ENCODE assay signal across 1 cellular context in the genomic region with DNA sequence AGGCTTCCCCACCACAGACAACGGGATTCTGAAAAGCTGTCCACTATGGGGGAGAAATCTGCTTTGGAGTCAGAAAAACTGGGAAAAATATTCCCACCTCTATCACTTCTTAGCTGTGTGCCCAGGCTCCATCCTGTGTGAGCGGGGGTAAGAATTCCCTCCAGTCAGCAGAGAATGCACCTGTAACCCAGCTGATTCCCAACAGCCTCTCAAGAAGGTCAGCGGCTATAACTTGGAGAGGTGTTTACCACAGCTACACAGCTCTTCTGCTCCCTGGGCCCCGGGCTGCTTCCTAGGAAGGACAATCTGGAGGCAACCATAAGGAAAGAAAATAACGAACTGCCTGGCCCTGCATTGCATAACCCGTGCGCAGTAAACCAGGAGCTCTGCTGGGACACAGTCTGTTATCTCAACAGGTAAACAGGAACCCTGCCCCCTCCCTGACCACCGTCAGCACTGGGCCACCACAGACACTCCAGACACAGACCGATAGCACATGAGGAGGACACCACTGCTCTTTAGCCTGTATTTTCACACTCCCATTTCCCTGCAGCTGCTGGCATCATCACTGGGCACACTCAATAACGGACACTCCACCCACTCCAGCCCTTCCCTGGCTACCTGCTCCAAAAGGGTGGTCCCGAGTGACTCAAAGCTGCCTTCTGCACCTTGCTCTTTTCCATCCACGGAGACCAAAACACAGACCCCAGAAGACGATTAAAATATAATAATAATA.
TF ChIP-seq lines count a peak whose summit lies in the region.

No MANE protein-coding gene starts in this region.

TF ChIP-seq in HepG2, 621 proteins besides CTCF, POLR2A, EP300 and RAD21 (continues in another document):
- TF ChIP-seq ZNF766 (CRISPR knock-in tag; IDR thresholded peaks at IDR 0.05; ENCODE audit: borderline replicate concordance), result peak; percentile 92; the same call in 1 of the 2 replicates
- TF ChIP-seq TCF7 (IDR thresholded peaks at IDR 0.05; ENCODE audit: low read depth), result peak; percentile 24; the same call in 1 of the 2 replicates
- TF ChIP-seq, protein P1, sequence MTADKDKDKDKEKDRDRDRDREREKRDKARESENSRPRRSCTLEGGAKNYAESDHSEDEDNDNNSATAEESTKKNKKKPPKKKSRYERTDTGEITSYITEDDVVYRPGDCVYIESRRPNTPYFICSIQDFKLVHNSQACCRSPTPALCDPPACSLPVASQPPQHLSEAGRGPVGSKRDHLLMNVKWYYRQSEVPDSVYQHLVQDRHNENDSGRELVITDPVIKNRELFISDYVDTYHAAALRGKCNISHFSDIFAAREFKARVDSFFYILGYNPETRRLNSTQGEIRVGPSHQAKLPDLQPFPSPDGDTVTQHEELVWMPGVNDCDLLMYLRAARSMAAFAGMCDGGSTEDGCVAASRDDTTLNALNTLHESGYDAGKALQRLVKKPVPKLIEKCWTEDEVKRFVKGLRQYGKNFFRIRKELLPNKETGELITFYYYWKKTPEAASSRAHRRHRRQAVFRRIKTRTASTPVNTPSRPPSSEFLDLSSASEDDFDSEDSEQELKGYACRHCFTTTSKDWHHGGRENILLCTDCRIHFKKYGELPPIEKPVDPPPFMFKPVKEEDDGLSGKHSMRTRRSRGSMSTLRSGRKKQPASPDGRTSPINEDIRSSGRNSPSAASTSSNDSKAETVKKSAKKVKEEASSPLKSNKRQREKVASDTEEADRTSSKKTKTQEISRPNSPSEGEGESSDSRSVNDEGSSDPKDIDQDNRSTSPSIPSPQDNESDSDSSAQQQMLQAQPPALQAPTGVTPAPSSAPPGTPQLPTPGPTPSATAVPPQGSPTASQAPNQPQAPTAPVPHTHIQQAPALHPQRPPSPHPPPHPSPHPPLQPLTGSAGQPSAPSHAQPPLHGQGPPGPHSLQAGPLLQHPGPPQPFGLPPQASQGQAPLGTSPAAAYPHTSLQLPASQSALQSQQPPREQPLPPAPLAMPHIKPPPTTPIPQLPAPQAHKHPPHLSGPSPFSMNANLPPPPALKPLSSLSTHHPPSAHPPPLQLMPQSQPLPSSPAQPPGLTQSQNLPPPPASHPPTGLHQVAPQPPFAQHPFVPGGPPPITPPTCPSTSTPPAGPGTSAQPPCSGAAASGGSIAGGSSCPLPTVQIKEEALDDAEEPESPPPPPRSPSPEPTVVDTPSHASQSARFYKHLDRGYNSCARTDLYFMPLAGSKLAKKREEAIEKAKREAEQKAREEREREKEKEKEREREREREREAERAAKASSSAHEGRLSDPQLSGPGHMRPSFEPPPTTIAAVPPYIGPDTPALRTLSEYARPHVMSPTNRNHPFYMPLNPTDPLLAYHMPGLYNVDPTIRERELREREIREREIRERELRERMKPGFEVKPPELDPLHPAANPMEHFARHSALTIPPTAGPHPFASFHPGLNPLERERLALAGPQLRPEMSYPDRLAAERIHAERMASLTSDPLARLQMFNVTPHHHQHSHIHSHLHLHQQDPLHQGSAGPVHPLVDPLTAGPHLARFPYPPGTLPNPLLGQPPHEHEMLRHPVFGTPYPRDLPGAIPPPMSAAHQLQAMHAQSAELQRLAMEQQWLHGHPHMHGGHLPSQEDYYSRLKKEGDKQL (CRISPR knock-in tag; IDR thresholded peaks at IDR 0.05; ENCODE audit: low read depth), result peak; percentile 81
- TF ChIP-seq, protein P2, sequence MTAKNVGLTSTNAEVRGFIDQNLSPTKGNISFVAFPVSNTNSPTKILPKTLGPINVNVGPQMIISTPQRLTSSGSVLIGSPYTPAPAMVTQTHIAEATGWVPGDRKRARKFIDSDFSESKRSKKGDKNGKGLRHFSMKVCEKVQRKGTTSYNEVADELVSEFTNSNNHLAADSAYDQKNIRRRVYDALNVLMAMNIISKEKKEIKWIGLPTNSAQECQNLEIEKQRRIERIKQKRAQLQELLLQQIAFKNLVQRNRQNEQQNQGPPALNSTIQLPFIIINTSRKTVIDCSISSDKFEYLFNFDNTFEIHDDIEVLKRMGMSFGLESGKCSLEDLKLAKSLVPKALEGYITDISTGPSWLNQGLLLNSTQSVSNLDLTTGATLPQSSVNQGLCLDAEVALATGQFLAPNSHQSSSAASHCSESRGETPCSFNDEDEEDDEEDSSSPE (CRISPR knock-in tag; IDR thresholded peaks at IDR 0.05), result no peak
- TF ChIP-seq, protein P3, sequence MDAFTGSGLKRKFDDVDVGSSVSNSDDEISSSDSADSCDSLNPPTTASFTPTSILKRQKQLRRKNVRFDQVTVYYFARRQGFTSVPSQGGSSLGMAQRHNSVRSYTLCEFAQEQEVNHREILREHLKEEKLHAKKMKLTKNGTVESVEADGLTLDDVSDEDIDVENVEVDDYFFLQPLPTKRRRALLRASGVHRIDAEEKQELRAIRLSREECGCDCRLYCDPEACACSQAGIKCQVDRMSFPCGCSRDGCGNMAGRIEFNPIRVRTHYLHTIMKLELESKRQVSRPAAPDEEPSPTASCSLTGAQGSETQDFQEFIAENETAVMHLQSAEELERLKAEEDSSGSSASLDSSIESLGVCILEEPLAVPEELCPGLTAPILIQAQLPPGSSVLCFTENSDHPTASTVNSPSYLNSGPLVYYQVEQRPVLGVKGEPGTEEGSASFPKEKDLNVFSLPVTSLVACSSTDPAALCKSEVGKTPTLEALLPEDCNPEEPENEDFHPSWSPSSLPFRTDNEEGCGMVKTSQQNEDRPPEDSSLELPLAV (CRISPR knock-in tag; conservative IDR thresholded peaks at IDR 0.05; ENCODE audit: low read depth), result no peak
- TF ChIP-seq, protein P4, sequence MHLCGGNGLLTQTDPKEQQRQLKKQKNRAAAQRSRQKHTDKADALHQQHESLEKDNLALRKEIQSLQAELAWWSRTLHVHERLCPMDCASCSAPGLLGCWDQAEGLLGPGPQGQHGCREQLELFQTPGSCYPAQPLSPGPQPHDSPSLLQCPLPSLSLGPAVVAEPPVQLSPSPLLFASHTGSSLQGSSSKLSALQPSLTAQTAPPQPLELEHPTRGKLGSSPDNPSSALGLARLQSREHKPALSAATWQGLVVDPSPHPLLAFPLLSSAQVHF (CRISPR knock-in tag; IDR thresholded peaks at IDR 0.05), result no peak; the same call in 1 of the 2 replicates
- no peak for TF ChIP-seq GPN1 (CRISPR knock-in tag; IDR thresholded peaks at IDR 0.05; ENCODE audit: borderline replicate concordance)
- TF ChIP-seq HHEX (CRISPR knock-in tag; IDR thresholded peaks at IDR 0.05), result 0 out of 2 replicates have a peak, but pooled peaks have one; percentile 38
- TF ChIP-seq NFKBIZ (CRISPR knock-in tag; IDR thresholded peaks at IDR 0.05), result peak; percentile 84; the same call in 1 of the 2 replicates
- TF ChIP-seq ELF4 (CRISPR knock-in tag; IDR thresholded peaks at IDR 0.05; ENCODE audit: borderline replicate concordance), result no peak; the same call in 1 of the 2 replicates
- peak; percentile 93 for TF ChIP-seq FOXJ3 (CRISPR knock-in tag; IDR thresholded peaks at IDR 0.05; ENCODE audit: borderline replicate concordance)
- TF ChIP-seq NR2F6 (IDR thresholded peaks at IDR 0.05), result peak; percentile 70
- peak; percentile 87 for TF ChIP-seq NR2F6 (CRISPR knock-in tag; IDR thresholded peaks at IDR 0.05)
- 0 out of 2 replicates have a peak, but pooled peaks have one; percentile 39 for TF ChIP-seq JUND (CRISPR knock-in tag; IDR thresholded peaks at IDR 0.05)
- no peak for TF ChIP-seq SIX1 (CRISPR knock-in tag; IDR thresholded peaks at IDR 0.05; ENCODE audit: borderline replicate concordance)
- no peak for TF ChIP-seq ZNF34 (CRISPR knock-in tag; IDR thresholded peaks at IDR 0.05; ENCODE audit: borderline replicate concordance)
- TF ChIP-seq, protein P5, sequence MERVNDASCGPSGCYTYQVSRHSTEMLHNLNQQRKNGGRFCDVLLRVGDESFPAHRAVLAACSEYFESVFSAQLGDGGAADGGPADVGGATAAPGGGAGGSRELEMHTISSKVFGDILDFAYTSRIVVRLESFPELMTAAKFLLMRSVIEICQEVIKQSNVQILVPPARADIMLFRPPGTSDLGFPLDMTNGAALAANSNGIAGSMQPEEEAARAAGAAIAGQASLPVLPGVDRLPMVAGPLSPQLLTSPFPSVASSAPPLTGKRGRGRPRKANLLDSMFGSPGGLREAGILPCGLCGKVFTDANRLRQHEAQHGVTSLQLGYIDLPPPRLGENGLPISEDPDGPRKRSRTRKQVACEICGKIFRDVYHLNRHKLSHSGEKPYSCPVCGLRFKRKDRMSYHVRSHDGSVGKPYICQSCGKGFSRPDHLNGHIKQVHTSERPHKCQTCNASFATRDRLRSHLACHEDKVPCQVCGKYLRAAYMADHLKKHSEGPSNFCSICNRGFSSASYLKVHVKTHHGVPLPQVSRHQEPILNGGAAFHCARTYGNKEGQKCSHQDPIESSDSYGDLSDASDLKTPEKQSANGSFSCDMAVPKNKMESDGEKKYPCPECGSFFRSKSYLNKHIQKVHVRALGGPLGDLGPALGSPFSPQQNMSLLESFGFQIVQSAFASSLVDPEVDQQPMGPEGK (CRISPR knock-in tag; IDR thresholded peaks at IDR 0.05), result peak; percentile 98
- TF ChIP-seq, protein P6, sequence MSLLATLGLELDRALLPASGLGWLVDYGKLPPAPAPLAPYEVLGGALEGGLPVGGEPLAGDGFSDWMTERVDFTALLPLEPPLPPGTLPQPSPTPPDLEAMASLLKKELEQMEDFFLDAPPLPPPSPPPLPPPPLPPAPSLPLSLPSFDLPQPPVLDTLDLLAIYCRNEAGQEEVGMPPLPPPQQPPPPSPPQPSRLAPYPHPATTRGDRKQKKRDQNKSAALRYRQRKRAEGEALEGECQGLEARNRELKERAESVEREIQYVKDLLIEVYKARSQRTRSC (CRISPR knock-in tag; IDR thresholded peaks at IDR 0.05; ENCODE audit: low read depth), result no peak
- TF ChIP-seq ZFX (CRISPR knock-in tag; IDR thresholded peaks at IDR 0.05; ENCODE audit: low read depth), result peak; percentile 68
- TF ChIP-seq ZNF570 (CRISPR knock-in tag; IDR thresholded peaks at IDR 0.05; ENCODE audit: borderline replicate concordance), result no peak
- TF ChIP-seq ZBTB42 (CRISPR knock-in tag; IDR thresholded peaks at IDR 0.05), result peak; percentile 74; the same call in 1 of the 2 replicates
- peak; percentile 92 for TF ChIP-seq FOXP1 (IDR thresholded peaks at IDR 0.05)
- peak; percentile 99 for TF ChIP-seq FOXP1 (CRISPR knock-in tag; IDR thresholded peaks at IDR 0.05)
- TF ChIP-seq NFIC (IDR thresholded peaks at IDR 0.05; ENCODE audit: low read length), result no peak
- TF ChIP-seq ZNF234 (CRISPR knock-in tag; conservative IDR thresholded peaks at IDR 0.05), result no peak
- peak; percentile 73 for TF ChIP-seq MTA1 (CRISPR knock-in tag; IDR thresholded peaks at IDR 0.05; ENCODE audit: borderline replicate concordance)
- TF ChIP-seq ZNF724P (CRISPR knock-in tag; IDR thresholded peaks at IDR 0.05; ENCODE audit: borderline replicate concordance), result peak; percentile 93
- peak; percentile 42; the same call in 1 of the 2 replicates for TF ChIP-seq LCORL (IDR thresholded peaks at IDR 0.05)
- TF ChIP-seq LCORL (CRISPR knock-in tag; IDR thresholded peaks at IDR 0.05), result peak; percentile 84
- TF ChIP-seq, protein P7, sequence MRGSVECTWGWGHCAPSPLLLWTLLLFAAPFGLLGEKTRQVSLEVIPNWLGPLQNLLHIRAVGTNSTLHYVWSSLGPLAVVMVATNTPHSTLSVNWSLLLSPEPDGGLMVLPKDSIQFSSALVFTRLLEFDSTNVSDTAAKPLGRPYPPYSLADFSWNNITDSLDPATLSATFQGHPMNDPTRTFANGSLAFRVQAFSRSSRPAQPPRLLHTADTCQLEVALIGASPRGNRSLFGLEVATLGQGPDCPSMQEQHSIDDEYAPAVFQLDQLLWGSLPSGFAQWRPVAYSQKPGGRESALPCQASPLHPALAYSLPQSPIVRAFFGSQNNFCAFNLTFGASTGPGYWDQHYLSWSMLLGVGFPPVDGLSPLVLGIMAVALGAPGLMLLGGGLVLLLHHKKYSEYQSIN (CRISPR knock-in tag; IDR thresholded peaks at IDR 0.05; ENCODE audit: borderline replicate concordance), result no peak
- no peak for TF ChIP-seq GTF3A (CRISPR knock-in tag; conservative IDR thresholded peaks at IDR 0.05)
- no peak for TF ChIP-seq PAF1 (CRISPR knock-in tag; IDR thresholded peaks at IDR 0.05)
- peak; percentile 69; the same call in 1 of the 2 replicates for TF ChIP-seq ZNF589 (CRISPR knock-in tag; conservative IDR thresholded peaks at IDR 0.05)
- TF ChIP-seq ZNF747 (CRISPR knock-in tag; IDR thresholded peaks at IDR 0.05; ENCODE audit: borderline replicate concordance), result peak; percentile 64
- no peak for TF ChIP-seq TCF7L2 (IDR thresholded peaks at IDR 0.05; ENCODE audit: low read depth, low read length)
- TF ChIP-seq KAT7 (CRISPR knock-in tag; IDR thresholded peaks at IDR 0.05; ENCODE audit: borderline replicate concordance), result no peak; the same call in 1 of the 2 replicates
- TF ChIP-seq, protein P8, sequence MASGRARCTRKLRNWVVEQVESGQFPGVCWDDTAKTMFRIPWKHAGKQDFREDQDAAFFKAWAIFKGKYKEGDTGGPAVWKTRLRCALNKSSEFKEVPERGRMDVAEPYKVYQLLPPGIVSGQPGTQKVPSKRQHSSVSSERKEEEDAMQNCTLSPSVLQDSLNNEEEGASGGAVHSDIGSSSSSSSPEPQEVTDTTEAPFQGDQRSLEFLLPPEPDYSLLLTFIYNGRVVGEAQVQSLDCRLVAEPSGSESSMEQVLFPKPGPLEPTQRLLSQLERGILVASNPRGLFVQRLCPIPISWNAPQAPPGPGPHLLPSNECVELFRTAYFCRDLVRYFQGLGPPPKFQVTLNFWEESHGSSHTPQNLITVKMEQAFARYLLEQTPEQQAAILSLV (CRISPR knock-in tag; IDR thresholded peaks at IDR 0.05; ENCODE audit: borderline replicate concordance), result peak; percentile 88
- TF ChIP-seq, protein P9, sequence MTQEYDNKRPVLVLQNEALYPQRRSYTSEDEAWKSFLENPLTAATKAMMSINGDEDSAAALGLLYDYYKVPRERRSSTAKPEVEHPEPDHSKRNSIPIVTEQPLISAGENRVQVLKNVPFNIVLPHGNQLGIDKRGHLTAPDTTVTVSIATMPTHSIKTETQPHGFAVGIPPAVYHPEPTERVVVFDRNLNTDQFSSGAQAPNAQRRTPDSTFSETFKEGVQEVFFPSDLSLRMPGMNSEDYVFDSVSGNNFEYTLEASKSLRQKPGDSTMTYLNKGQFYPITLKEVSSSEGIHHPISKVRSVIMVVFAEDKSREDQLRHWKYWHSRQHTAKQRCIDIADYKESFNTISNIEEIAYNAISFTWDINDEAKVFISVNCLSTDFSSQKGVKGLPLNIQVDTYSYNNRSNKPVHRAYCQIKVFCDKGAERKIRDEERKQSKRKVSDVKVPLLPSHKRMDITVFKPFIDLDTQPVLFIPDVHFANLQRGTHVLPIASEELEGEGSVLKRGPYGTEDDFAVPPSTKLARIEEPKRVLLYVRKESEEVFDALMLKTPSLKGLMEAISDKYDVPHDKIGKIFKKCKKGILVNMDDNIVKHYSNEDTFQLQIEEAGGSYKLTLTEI (CRISPR knock-in tag; conservative IDR thresholded peaks at IDR 0.05), result no peak
- TF ChIP-seq ZNF777 (CRISPR knock-in tag; IDR thresholded peaks at IDR 0.05), result 0 out of 2 replicates have a peak, but pooled peaks have one; percentile 9
- peak; percentile 86; the same call in 1 of the 2 replicates for TF ChIP-seq KLF11 (CRISPR knock-in tag; IDR thresholded peaks at IDR 0.05)
- no peak for TF ChIP-seq ZNF260 (CRISPR knock-in tag; IDR thresholded peaks at IDR 0.05; ENCODE audit: borderline replicate concordance, low read depth)
- peak; percentile 92 for TF ChIP-seq FOXK2 (IDR thresholded peaks at IDR 0.05)
